In genomic region chr6:14798594-14798982, GRCh38 we compare ENCODE assay signal across 1 cellular context.
TF ChIP-seq lines count a peak whose summit lies in the region.

No MANE protein-coding gene starts in this region.

TF ChIP-seq in WTC11, 78 proteins besides CTCF, POLR2A, EP300 and RAD21 (continued from another document):
- no peak for TF ChIP-seq FOXJ3 (CRISPR knock-in tag; IDR thresholded peaks at IDR 0.05; ENCODE audit: borderline replicate concordance)
